31 cellular contexts compared by ENCODE assay signal in genomic region chr3:179279294-179279693, GRCh38.
"Had no signal": no experiment of that assay in that cellular context is flagged by ENCODE, and none has a peak within 500 bp of the region (broad histone marks: within the 10 kb centered on the region; RNA-seq: fewer than 3 reads in every experiment).

No MANE protein-coding gene starts in this region.

- ATAC-seq: activated CD4-positive, alpha-beta T cell treated with anti-CD3 and anti-CD28 coated beads for 36 hours; activated naive CD4-positive, alpha-beta T cell treated with anti-CD3 and anti-CD28 coated beads, Interleukin-2, amount 50 U/mL, for 72 hours; activated T-cell treated with anti-CD3 and anti-CD28 coated beads, Interleukin-2, amount 50 U/mL, for 72 hours had no signal

- H3K27ac Mint-ChIP-seq: activated CD4-positive, alpha-beta memory T cell treated with anti-CD3 and anti-CD28 coated beads for 36 hours; activated CD4-positive, alpha-beta T cell treated with anti-CD3 and anti-CD28 coated beads for 36 hours; activated CD4-positive, alpha-beta T cell treated with anti-CD3 and anti-CD28 coated beads, Interleukin-2, amount 10 ng/mL, durations not matched to agents 24 days and 14 days; activated naive CD4-positive, alpha-beta T cell treated with anti-CD3 and anti-CD28 coated beads, Interleukin-2, amount 10 ng/mL, durations not matched to agents 7 days and 5 days; activated naive CD4-positive, alpha-beta T cell treated with anti-CD3 and anti-CD28 coated beads, Interleukin-2, amount 50 U/mL, for 72 hours; activated naive CD8-positive, alpha-beta T cell treated with anti-CD3 and anti-CD28 coated beads, Interleukin-2, amount 10 ng/mL, durations not matched to agents 7 days and 5 days; activated T-cell treated with anti-CD3 and anti-CD28 coated beads, Interleukin-2, amount 50 U/mL, for 24 hours; activated T-cell treated with anti-CD3 and anti-CD28 coated beads, Interleukin-2, amount 50 U/mL, for 72 hours; brain; T-helper 2 cell treated with Interferon-gamma antibody and Interleukin-4, amounts not matched to agents 5 μg/mL and 100 μg/mL, for 36 hours had no signal

- DNase-seq: activated CD4-positive, alpha-beta memory T cell treated with anti-CD3 and anti-CD28 coated beads for 36 hours; activated CD4-positive, alpha-beta T cell treated with anti-CD3 and anti-CD28 coated beads for 36 hours; activated CD4-positive, alpha-beta T cell treated with anti-CD3 and anti-CD28 coated beads, Interleukin-2, amount 10 ng/mL, durations not matched to agents 24 days and 14 days; activated CD4-positive, CD25-positive, alpha-beta regulatory T cell; activated CD4-positive, CD25-positive, alpha-beta regulatory T cell treated with anti-CD3 and anti-CD28 coated beads, Interleukin-2, amount 50 U/mL, for 72 hours; activated CD8-positive, alpha-beta memory T cell treated with anti-CD3 and anti-CD28 coated beads, Interleukin-2, amount 50 U/mL, for 48 hours; activated gamma-delta T cell; activated naive CD4-positive, alpha-beta T cell; activated naive CD4-positive, alpha-beta T cell treated with anti-CD3 and anti-CD28 coated beads, Interleukin-2, amount 10 ng/mL, durations not matched to agents 7 days and 5 days; activated naive CD8-positive, alpha-beta T cell treated with anti-CD3 and anti-CD28 coated beads, Interleukin-2, amount 10 ng/mL, durations not matched to agents 7 days and 5 days; activated T-cell treated with anti-CD3 and anti-CD28 coated beads for 4 hours; activated T-cell treated with anti-CD3 and anti-CD28 coated beads, Interleukin-2, amount 50 U/mL, for 24 hours; activated T-cell treated with anti-CD3 and anti-CD28 coated beads, Interleukin-2, amount 50 U/mL, for 72 hours; central memory CD4-positive, alpha-beta T cell; cerebellar nuclear complex; colonic mucosa; effector CD8-positive, alpha-beta T cell; foreskin fibroblast; head of caudate nucleus; hippocampal formation; T1000 had no signal

- H3K9me3 Mint-ChIP-seq: activated CD4-positive, alpha-beta memory T cell treated with anti-CD3 and anti-CD28 coated beads for 36 hours; activated CD4-positive, alpha-beta T cell treated with anti-CD3 and anti-CD28 coated beads, Interleukin-2, amount 10 ng/mL, durations not matched to agents 24 days and 14 days; activated naive CD4-positive, alpha-beta T cell treated with anti-CD3 and anti-CD28 coated beads, Interleukin-2, amount 10 ng/mL, durations not matched to agents 7 days and 5 days; activated naive CD4-positive, alpha-beta T cell treated with anti-CD3 and anti-CD28 coated beads, Interleukin-2, amount 50 U/mL, for 72 hours; activated naive CD8-positive, alpha-beta T cell treated with anti-CD3 and anti-CD28 coated beads, Interleukin-2, amount 10 ng/mL, durations not matched to agents 7 days and 5 days; activated T-cell treated with anti-CD3 and anti-CD28 coated beads, Interleukin-2, amount 50 U/mL, for 24 hours; activated T-cell treated with anti-CD3 and anti-CD28 coated beads, Interleukin-2, amount 50 U/mL, for 72 hours; brain; T-helper 2 cell treated with Interferon-gamma antibody and Interleukin-4, amounts not matched to agents 5 μg/mL and 100 μg/mL, for 36 hours had no signal

- H3K4me1 Mint-ChIP-seq: activated CD4-positive, alpha-beta T cell treated with anti-CD3 and anti-CD28 coated beads for 36 hours; activated CD4-positive, alpha-beta T cell treated with anti-CD3 and anti-CD28 coated beads, Interleukin-2, amount 10 ng/mL, durations not matched to agents 24 days and 14 days; activated naive CD4-positive, alpha-beta T cell treated with anti-CD3 and anti-CD28 coated beads, Interleukin-2, amount 10 ng/mL, durations not matched to agents 7 days and 5 days had no signal

- H3K27me3 ChIP-seq: ascending aorta, breast epithelium, cardiac muscle cell, colonic mucosa had no signal

- H3K4me3 ChIP-seq: ascending aorta, breast epithelium, cardiac muscle cell, colonic mucosa had no signal

- H3K27me3 Mint-ChIP-seq: brain had no signal

- FAIRE-seq: endometrium, endothelial cell of umbilical vein, frontal cortex had no signal

- H3K36me3 Mint-ChIP-seq: activated CD4-positive, alpha-beta memory T cell treated with anti-CD3 and anti-CD28 coated beads for 36 hours; activated naive CD4-positive, alpha-beta T cell treated with anti-CD3 and anti-CD28 coated beads, Interleukin-2, amount 10 ng/mL, durations not matched to agents 7 days and 5 days; activated naive CD4-positive, alpha-beta T cell treated with anti-CD3 and anti-CD28 coated beads, Interleukin-2, amount 50 U/mL, for 72 hours; activated naive CD8-positive, alpha-beta T cell treated with anti-CD3 and anti-CD28 coated beads, Interleukin-2, amount 10 ng/mL, durations not matched to agents 7 days and 5 days; brain had no signal

- H3K4me1 ChIP-seq: ascending aorta, breast epithelium, colonic mucosa had no signal

- H3K9me3 ChIP-seq: ascending aorta, breast epithelium, colonic mucosa had no signal

- H3K27ac ChIP-seq: ascending aorta, breast epithelium, cardiac muscle cell, colonic mucosa, epithelial cell of prostate had no signal

- H3K4me3 Mint-ChIP-seq: activated CD4-positive, alpha-beta memory T cell treated with anti-CD3 and anti-CD28 coated beads for 36 hours; activated CD4-positive, alpha-beta T cell treated with anti-CD3 and anti-CD28 coated beads for 36 hours; activated CD4-positive, alpha-beta T cell treated with anti-CD3 and anti-CD28 coated beads, Interleukin-2, amount 10 ng/mL, durations not matched to agents 24 days and 14 days; activated naive CD4-positive, alpha-beta T cell treated with anti-CD3 and anti-CD28 coated beads, Interleukin-2, amount 10 ng/mL, durations not matched to agents 7 days and 5 days; activated naive CD8-positive, alpha-beta T cell treated with anti-CD3 and anti-CD28 coated beads, Interleukin-2, amount 10 ng/mL, durations not matched to agents 7 days and 5 days; activated T-cell treated with anti-CD3 and anti-CD28 coated beads, Interleukin-2, amount 50 U/mL, for 24 hours; activated T-cell treated with anti-CD3 and anti-CD28 coated beads, Interleukin-2, amount 50 U/mL, for 72 hours; brain; T-helper 2 cell treated with Interferon-gamma antibody and Interleukin-4, amounts not matched to agents 5 μg/mL and 100 μg/mL, for 36 hours had no signal

- H3K36me3 ChIP-seq: ascending aorta, breast epithelium, cardiac muscle cell, colonic mucosa had no signal
